In genomic region chr12:113021500-113021899, GRCh38 we compare ENCODE assay signal across 27 cellular contexts. TPM values are rescaled to one million over a fixed set of nuclear protein-coding genes. Genes with fewer than 3 reads are reported as not detected.
"Had no signal": no experiment of that assay in that cellular context is flagged by ENCODE, and none has a peak within 500 bp of the region (broad histone marks: within the 10 kb centered on the region; RNA-seq: fewer than 3 reads in every experiment).

No MANE protein-coding gene starts in this region.

- H3K4me1 ChIP-seq: ascending aorta, breast epithelium, esophagus muscularis mucosa had no signal

- H3K36me3 ChIP-seq: ascending aorta, breast epithelium, esophagus muscularis mucosa, WERI-Rb-1 had no signal

- FAIRE-seq: frontal cortex had no signal

- H3K27me3 ChIP-seq: ascending aorta, breast epithelium had no signal

- ATAC-seq: activated CD4-positive, CD25-positive, alpha-beta regulatory T cell treated with anti-CD3 and anti-CD28 coated beads, Interleukin-2, amount 50 U/mL, for 24 hours; activated naive CD4-positive, alpha-beta T cell treated with anti-CD3 and anti-CD28 coated beads, Interleukin-2, amount 50 U/mL, for 72 hours; activated T-cell treated with anti-CD3 and anti-CD28 coated beads, Interleukin-2, amount 50 U/mL, for 72 hours; T-helper 17 cell had no signal

- H3K4me3 ChIP-seq: ascending aorta, breast epithelium, coronary artery, dorsolateral prefrontal cortex, esophagus muscularis mucosa had no signal

- H3K27ac ChIP-seq: ascending aorta, breast epithelium, coronary artery, dorsolateral prefrontal cortex, esophagus muscularis mucosa, WERI-Rb-1 had no signal

- DNase-seq: activated B cell treated with CpG ODN at 0.5 μM for 24 hours; activated CD4-positive, alpha-beta memory T cell treated with anti-CD3 and anti-CD28 coated beads, Interleukin-2, amount 10 ng/mL, durations not matched to agents 7 days and 5 days; activated CD4-positive, alpha-beta T cell treated with anti-CD3 and anti-CD28 coated beads, Interleukin-2, amount 10 ng/mL, durations not matched to agents 24 days and 14 days; activated CD8-positive, alpha-beta memory T cell treated with anti-CD3 and anti-CD28 coated beads, Interleukin-2, amount 50 U/mL, for 48 hours; activated gamma-delta T cell; activated naive CD4-positive, alpha-beta T cell; activated naive CD4-positive, alpha-beta T cell treated with anti-CD3 and anti-CD28 coated beads, Interleukin-2, amount 10 ng/mL, durations not matched to agents 7 days and 5 days; activated naive CD8-positive, alpha-beta T cell treated with anti-CD3 and anti-CD28 coated beads, Interleukin-2, amount 10 ng/mL, durations not matched to agents 7 days and 5 days; activated T-cell treated with anti-CD3 and anti-CD28 coated beads for 4 hours; activated T-cell treated with anti-CD3 and anti-CD28 coated beads, Interleukin-2, amount 50 U/mL, for 24 hours; activated T-cell treated with anti-CD3 and anti-CD28 coated beads, Interleukin-2, amount 50 U/mL, for 72 hours; dorsolateral prefrontal cortex; effector memory CD4-positive, alpha-beta T cell; endodermal cell; erythroblast; T-helper 1 cell; T-helper 17 cell; T1000; WERI-Rb-1 had no signal

- H3K9me3 ChIP-seq: ascending aorta, breast epithelium, esophagus muscularis mucosa had no signal

RNA-seq across cellular contexts. Expression of gene DTX1, which starts 35.0 kb away (rescaled TPM):
- total RNA-seq: fibroblast of villous mesenchyme had no signal

RNA-seq across cellular contexts. Expression of gene OAS2, which starts 43.2 kb away (rescaled TPM):
- total RNA-seq: endodermal cell had no signal
